ENCODE assay signal across 18 cellular contexts in genomic region chr9:16921855-16922254, GRCh38. TPM values are rescaled to one million over a fixed set of nuclear protein-coding genes. Genes with fewer than 3 reads are reported as not detected.
DNase-seq lines count a peak whose midpoint lies in the region; ATAC-seq, FAIRE-seq and TF ChIP-seq lines count a peak whose summit lies in the region.
"Had no signal": no experiment of that assay in that cellular context is flagged by ENCODE, and none has a peak within 500 bp of the region (broad histone marks: within the 10 kb centered on the region; RNA-seq: fewer than 3 reads in every experiment).

No MANE protein-coding gene starts in this region.

- no peak overlapping the region for H3K4me3 Mint-ChIP-seq in activated CD8-positive, alpha-beta T cell treated with anti-CD3 and anti-CD28 coated beads, Interleukin-2, amount 10 ng/mL, durations not matched to agents 7 days and 5 days
- H3K4me3 Mint-ChIP-seq: activated CD4-positive, alpha-beta T cell treated with anti-CD3 and anti-CD28 coated beads, Interleukin-2, amount 10 ng/mL, durations not matched to agents 24 days and 14 days; naive B cell; T-helper 17 cell had no signal

- CTCF ChIA-PET in A549 (lab: Yijun Ruan, JAX) (no interaction called here), HEK293 (lab: Yijun Ruan, JAX) (interaction anchor here (0.7 kb wide), 1 partner anchor 712 kb away, joined by 3 read pairs; no protein-coding TSS in a partner anchor), RWPE1 (lab: Yijun Ruan, JAX) (interaction anchor here (0.7 kb wide), 1 partner anchor 660 kb away, joined by 3 read pairs; no protein-coding TSS in a partner anchor)
- CTCF ChIA-PET in activated CD8-positive, alpha-beta T cell treated with anti-CD3 and anti-CD28 coated beads, Interleukin-2, amount 10 ng/mL, durations not matched to agents 7 days and 5 days (lab: Charles Lee) = no interaction called here

- H3K27ac ChIP-seq in A549 (peak overlapping the region in 1 of 2 experiments; percentile 10; a peak in 1 of 6 replicates), HEK293 (ENCODE audit: extremely low read depth, low read depth, low read length) (no peak overlapping the region), RWPE1 (no peak overlapping the region)
- H3K27ac ChIP-seq: gastroesophageal sphincter, transverse colon had no signal

- DNase-seq in A549 (ENCODE audit: low read depth in 1 of 2, low spot score in 1 of 2) = peak in 1 of 2 experiments; percentile 46
- peak; percentile 51 for DNase-seq in RWPE1 (ENCODE audit: low spot score)
- peak; percentile 45 to 56 for DNase-seq in foreskin fibroblast
- no peak for DNase-seq in NCI-H446 treated with DMSO at 0.1 percent for 48 hours (lab: John Stamatoyannopoulos, UW)
- no peak for DNase-seq in putamen (ENCODE audit: low spot score)
- DNase-seq in activated CD8-positive, alpha-beta T cell treated with anti-CD3 and anti-CD28 coated beads, Interleukin-2, amount 10 ng/mL, durations not matched to agents 7 days and 5 days = no peak
- DNase-seq: activated CD4-positive, alpha-beta T cell treated with anti-CD3 and anti-CD28 coated beads, Interleukin-2, amount 10 ng/mL, durations not matched to agents 24 days and 14 days; activated T-cell treated with anti-CD3 and anti-CD28 coated beads, Interleukin-2, amount 50 U/mL, for 48 hours; naive B cell; NCI-H1048; NCI-H446; T-helper 17 cell; transverse colon had no signal

- H3K27me3 Mint-ChIP-seq in activated CD8-positive, alpha-beta T cell treated with anti-CD3 and anti-CD28 coated beads, Interleukin-2, amount 10 ng/mL, durations not matched to agents 7 days and 5 days (ENCODE audit: low read depth) = no peaks in the 10 kb centered on the region
- H3K27me3 Mint-ChIP-seq: activated CD4-positive, alpha-beta T cell treated with anti-CD3 and anti-CD28 coated beads, Interleukin-2, amount 10 ng/mL, durations not matched to agents 24 days and 14 days; naive B cell; T-helper 17 cell had no signal

- peak overlapping the region; percentile 25; the same call in 1 of the 3 replicates for H3K4me2 ChIP-seq in A549

- H3K9me3 ChIP-seq in A549 (peaks cover 2% of the 10 kb centered on the region; the same call in 1 of the 3 replicates), HEK293 (ENCODE audit: control insufficient read depth, insufficient read depth, low read depth, low read length) (no peaks in the 10 kb centered on the region)
- H3K9me3 ChIP-seq: gastroesophageal sphincter, transverse colon had no signal

- no peaks in the 10 kb centered on the region for H3K36me3 Mint-ChIP-seq in activated CD8-positive, alpha-beta T cell treated with anti-CD3 and anti-CD28 coated beads, Interleukin-2, amount 10 ng/mL, durations not matched to agents 7 days and 5 days (ENCODE audit: low read depth)
- H3K36me3 Mint-ChIP-seq: naive B cell had no signal

- no peaks in the 10 kb centered on the region for H3K4me1 Mint-ChIP-seq in activated CD8-positive, alpha-beta T cell treated with anti-CD3 and anti-CD28 coated beads, Interleukin-2, amount 10 ng/mL, durations not matched to agents 7 days and 5 days (ENCODE audit: low read depth)
- H3K4me1 Mint-ChIP-seq: activated CD4-positive, alpha-beta T cell treated with anti-CD3 and anti-CD28 coated beads, Interleukin-2, amount 10 ng/mL, durations not matched to agents 24 days and 14 days; naive B cell; T-helper 17 cell had no signal

- ATAC-seq in A549 (peak in 1 of 2 experiments; percentile 70; a peak in 2 of 6 replicates), GM18867 (IDR thresholded peaks at IDR 0.05; ENCODE audit: unreplicated experiment) (no peak)
- ATAC-seq in activated CD8-positive, alpha-beta T cell treated with anti-CD3 and anti-CD28 coated beads, Interleukin-2, amount 10 ng/mL, durations not matched to agents 7 days and 5 days = no peak
- ATAC-seq: gastroesophageal sphincter, Panc1, T-helper 17 cell had no signal

- 6% methylated on average over 3 of the region's 3 CpGs for WGBS in A549 (ENCODE audit: missing lambda C conversion rate)

- no peak for TF ChIP-seq POLR2A in A549 (IDR thresholded peaks at IDR 0.05; ENCODE audit: low read length)

- TF ChIP-seq EP300 in A549 (IDR thresholded peaks at IDR 0.05) = no peak

- TF ChIP-seq RAD21 in A549 (conservative IDR thresholded peaks at IDR 0.05 in 1 of 2, IDR thresholded peaks at IDR 0.05 in 1 of 2) = peak; percentile 55 to 56

- H3K4me1 ChIP-seq in A549 = no peaks in the 10 kb centered on the region
- H3K4me1 ChIP-seq in HEK293 (ENCODE audit: control insufficient read depth, insufficient read depth, low read length) = no peaks in the 10 kb centered on the region
- H3K4me1 ChIP-seq: gastroesophageal sphincter, transverse colon had no signal

- no peak overlapping the region for H3K4me3 ChIP-seq in A549
- no peak overlapping the region for H3K4me3 ChIP-seq in HEK293 (ENCODE audit: low read depth, low read length)
- no peak overlapping the region for H3K4me3 ChIP-seq in foreskin fibroblast (ENCODE audit: low read depth in 1 of 2, low read length in 2 of 2)
- H3K4me3 ChIP-seq: gastroesophageal sphincter, transverse colon had no signal

- POLR2A ChIA-PET in A549 (lab: Yijun Ruan, JAX) (no interaction called here), HEK293 (lab: Yijun Ruan, JAX) (no interaction called here), RWPE1 (lab: Yijun Ruan, JAX; ENCODE audit: low non-redundant PET) (no interaction called here)
- POLR2A ChIA-PET in activated CD8-positive, alpha-beta T cell treated with anti-CD3 and anti-CD28 coated beads, Interleukin-2, amount 10 ng/mL, durations not matched to agents 7 days and 5 days (lab: Charles Lee) = no interaction called here

- no peak for FAIRE-seq in A549 (lab: Jason Lieb, UNC)
- FAIRE-seq: GM12892 had no signal

- peaks cover 5% of the 10 kb centered on the region for H3K9me3 Mint-ChIP-seq in activated CD8-positive, alpha-beta T cell treated with anti-CD3 and anti-CD28 coated beads, Interleukin-2, amount 10 ng/mL, durations not matched to agents 7 days and 5 days (ENCODE audit: insufficient read depth)

- H3K27ac Mint-ChIP-seq in activated CD8-positive, alpha-beta T cell treated with anti-CD3 and anti-CD28 coated beads, Interleukin-2, amount 10 ng/mL, durations not matched to agents 7 days and 5 days = no peak overlapping the region
- H3K27ac Mint-ChIP-seq: activated CD4-positive, alpha-beta T cell treated with anti-CD3 and anti-CD28 coated beads, Interleukin-2, amount 10 ng/mL, durations not matched to agents 24 days and 14 days; T-helper 17 cell had no signal

- peak; percentile 29; the same call in 2 of the 3 replicates for TF ChIP-seq CTCF in A549 (IDR thresholded peaks at IDR 0.05)
- TF ChIP-seq CTCF in HEK293 (tag by site-specific recombination; IDR thresholded peaks at IDR 0.05) = no peak
- TF ChIP-seq CTCF in RWPE1 (conservative IDR thresholded peaks at IDR 0.05; ENCODE audit: low read depth) = no peak
- no peak for TF ChIP-seq CTCF in foreskin fibroblast (IDR thresholded peaks at IDR 0.05; ENCODE audit: low read depth, low read length)

- no peaks in the 10 kb centered on the region for H3K36me3 ChIP-seq in HEK293 (ENCODE audit: control insufficient read depth in 2 of 2, insufficient read depth in 1 of 2, low read length in 2 of 2)
- H3K36me3 ChIP-seq: gastroesophageal sphincter, transverse colon had no signal

TF ChIP-seq in A549, 52 proteins besides CTCF, POLR2A, EP300 and RAD21:
- peak; percentile 12 for TF ChIP-seq MAFK (IDR thresholded peaks at IDR 0.05; ENCODE audit: partially characterized antibody)
- no peak for TF ChIP-seq ZSCAN20 (CRISPR knock-in tag; IDR thresholded peaks at IDR 0.05)
- TF ChIP-seq NPAS2 (CRISPR knock-in tag; IDR thresholded peaks at IDR 0.05; ENCODE audit: borderline replicate concordance) = no peak
- no peak for TF ChIP-seq ESRRA (IDR thresholded peaks at IDR 0.05; ENCODE audit: borderline replicate concordance, low read length)
- TF ChIP-seq JUNB (IDR thresholded peaks at IDR 0.05) = peak; percentile 19; the same call in 1 of the 2 replicates
- no peak for TF ChIP-seq RFX5 (IDR thresholded peaks at IDR 0.05)
- peak; percentile 40; the same call in 1 of the 3 replicates for TF ChIP-seq SMC3 (IDR thresholded peaks at IDR 0.05)
TF ChIP-seq in A549: peak in this region for 3.

TF ChIP-seq in HEK293, 187 proteins besides CTCF, POLR2A, EP300 and RAD21:
- TF ChIP-seq ZIC2 (tag by site-specific recombination; IDR thresholded peaks at IDR 0.05) (0 out of 2 replicates have a peak, but pooled peaks have one; percentile 11), ZNF654 (tag by site-specific recombination; IDR thresholded peaks at IDR 0.05; ENCODE audit: low read depth) (no peak)
TF ChIP-seq in HEK293: peak in this region for 1.

RNA-seq across cellular contexts. Expression of gene BNC2, which starts 51.4 kb away (rescaled TPM):
- polyA plus RNA-seq in A549 (2011; rRNA removed) = 7.5 and 7.9 TPM in 2 replicates
- polyA plus RNA-seq in A549 (2012; cell fraction: cytosol; rRNA removed) = 4.3 and 4.4 TPM in 2 replicates
- 5.4 and 5.7 TPM in 2 replicates for polyA plus RNA-seq in A549 (2012; cell fraction: nucleus; rRNA removed)
- polyA plus RNA-seq in A549 (2017; fragmentation: RNase III; extraction: RNeasy Plus Mini Kit Qiagen cat#74134 plus additional on column Dnase treatment) = 6.2 to 7.6 TPM (median 6.2 TPM) in 3 replicates
- polyA minus RNA-seq in A549 (2011; rRNA and poly(A)+ RNA removed) = 22.2 and 24.9 TPM in 2 replicates
- not detected for total RNA-seq in activated CD8-positive, alpha-beta T cell treated with anti-CD3 and anti-CD28 coated beads, Interleukin-2, amount 10 ng/mL, durations not matched to agents 7 days and 5 days
- total RNA-seq: activated CD4-positive, alpha-beta T cell treated with anti-CD3 and anti-CD28 coated beads, Interleukin-2, amount 10 ng/mL, durations not matched to agents 24 days and 14 days; T-helper 17 cell had no signal

Comparison
In these comparisons a context has a peak if more than half of its experiments do, and no peak if none do; other contexts are left out.
1. DNase-seq: peak in RWPE1 (single experiment) and foreskin fibroblast (2 of 2); none in NCI-H446 treated with DMSO at 0.1 percent for 48 hours (single experiment), putamen (single experiment) and activated CD8-positive, alpha-beta T cell treated with anti-CD3 and anti-CD28 coated beads, Interleukin-2, amount 10 ng/mL, durations not matched to agents 7 days and 5 days (single experiment).
2. CTCF ChIA-PET loops: an anchor here in HEK293 (0.7 kb wide) and RWPE1 (0.7 kb wide); none called in A549 and activated CD8-positive, alpha-beta T cell treated with anti-CD3 and anti-CD28 coated beads, Interleukin-2, amount 10 ng/mL, durations not matched to agents 7 days and 5 days.
3. Of the 5 proteins assayed by ChIP-seq in both HEK293 and A549: peak only in HEK293: none; only in A549: CTCF; in both: none; in neither: 4.